Comparison of ENCODE assay signal across 10 cellular contexts in genomic region chr5:169702726-169703481, GRCh38.
A peak's percentile ranks its signal among the peaks of the same experiment; 100 is the strongest.
DNase-seq lines count a peak whose midpoint lies in the region; ATAC-seq lines count a peak whose summit lies in the region.
"Had no signal": no experiment of that assay in that cellular context is flagged by ENCODE, and none has a peak within 500 bp of the region (broad histone marks: within the 10 kb centered on the region; RNA-seq: fewer than 3 reads in every experiment).

No MANE protein-coding gene starts in this region.

- H3K27me3 Mint-ChIP-seq in memory B cell = no peaks in the 10 kb centered on the region

- H3K4me3 Mint-ChIP-seq in memory B cell = no peak overlapping the region

- ATAC-seq in GM18519 (IDR thresholded peaks at IDR 0.05; ENCODE audit: low FRiP score, unreplicated experiment) = peak; percentile 70
- ATAC-seq in GM21447 (IDR thresholded peaks at IDR 0.05; ENCODE audit: unreplicated experiment) = peak; percentile 76
- peak; percentile 85 for ATAC-seq in HG03432 (IDR thresholded peaks at IDR 0.05; ENCODE audit: unreplicated experiment)
- peak; percentile 82 for ATAC-seq in memory B cell (ENCODE audit: low read depth)

- H3K4me1 Mint-ChIP-seq in memory B cell = peaks cover 36% of the 10 kb centered on the region

- peak overlapping the region; percentile 90 for H3K27ac Mint-ChIP-seq in memory B cell

- no peaks in the 10 kb centered on the region for H3K9me3 Mint-ChIP-seq in memory B cell

- peaks cover 50% of the 10 kb centered on the region for H3K36me3 Mint-ChIP-seq in memory B cell

- DNase-seq in memory B cell (ENCODE audit: low spot score in 2 of 2) = peak in 1 of 2 donors; percentile 2
- DNase-seq in DMS153 treated with DMSO at 0.1 percent for 48 hours (lab: John Stamatoyannopoulos, UW; ENCODE audit: unreplicated experiment) = no peak
- no peak for DNase-seq in anterior cingulate cortex (lab: John Stamatoyannopoulos, UW)
- DNase-seq in NCI-H128 (lab: John Stamatoyannopoulos, UW; ENCODE audit: unreplicated experiment) = no peak
- no peak for DNase-seq in medulla oblongata (ENCODE audit: extremely low spot score)
- DNase-seq: GOT3, occipital lobe had no signal
